19 cellular contexts compared by ENCODE assay signal in the genomic region with DNA sequence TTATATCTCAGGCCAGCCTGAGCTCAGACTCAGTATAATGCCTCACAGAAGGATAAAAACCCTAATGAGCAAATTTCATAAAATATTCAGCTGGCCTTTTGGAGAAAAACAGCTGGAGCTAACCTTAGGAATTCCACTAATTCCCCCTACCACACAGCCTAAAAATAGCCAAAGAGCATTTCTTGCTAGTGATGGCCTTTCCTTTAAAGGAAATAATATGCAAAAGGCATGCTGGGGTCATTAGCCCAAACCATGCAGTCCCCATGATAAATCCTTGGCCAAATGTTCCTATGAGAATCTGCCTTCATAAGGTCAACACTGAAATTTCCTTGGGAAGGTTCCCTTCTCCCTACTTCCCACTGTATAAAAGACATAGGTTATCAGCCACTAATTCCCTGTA. TPM values are rescaled to one million over a fixed set of nuclear protein-coding genes. Genes with fewer than 3 reads are reported as not detected.
A peak's percentile ranks its signal among the peaks of the same experiment; 100 is the strongest.
DNase-seq lines count a peak whose midpoint lies in the region; ATAC-seq and TF ChIP-seq lines count a peak whose summit lies in the region.
"Had no signal": no experiment of that assay in that cellular context is flagged by ENCODE, and none has a peak within 500 bp of the region (broad histone marks: within the 10 kb centered on the region; RNA-seq: fewer than 3 reads in every experiment).

No MANE protein-coding gene starts in this region.

- H3K36me3 ChIP-seq in lung (ENCODE audit: control insufficient read depth in 2 of 2, insufficient read depth in 2 of 2, low read length in 2 of 2), result no peaks in the 10 kb centered on the region
- no peaks in the 10 kb centered on the region for H3K36me3 ChIP-seq in stomach
- H3K36me3 ChIP-seq in thyroid gland, result no peaks in the 10 kb centered on the region
- H3K36me3 ChIP-seq: suprapubic skin had no signal

- H3K4me1 ChIP-seq in lung (ENCODE audit: control insufficient read depth in 2 of 2, insufficient read depth in 2 of 2, low read length in 2 of 2), result peaks cover 0 to 3% of the 10 kb centered on the region in 2 donors
- peaks cover 0 to 9% (median 7%) of the 10 kb centered on the region in 4 donors for H3K4me1 ChIP-seq in stomach
- no peaks in the 10 kb centered on the region for H3K4me1 ChIP-seq in thyroid gland

- peaks cover 0 to 4% of the 10 kb centered on the region in 2 donors for H3K9me3 ChIP-seq in lung (ENCODE audit: control insufficient read depth in 2 of 2, insufficient read depth in 1 of 2, low read length in 1 of 2)
- H3K9me3 ChIP-seq in stomach, result peaks cover 0 to 7% (median 0%) of the 10 kb centered on the region in 4 donors
- no peaks in the 10 kb centered on the region for H3K9me3 ChIP-seq in thyroid gland
- H3K9me3 ChIP-seq: suprapubic skin had no signal

- no peak for TF ChIP-seq POLR2A in stomach (IDR thresholded peaks at IDR 0.05)
- no peak for TF ChIP-seq POLR2A in thyroid gland (IDR thresholded peaks at IDR 0.05)

- TF ChIP-seq CTCF in astrocyte of the spinal cord (IDR thresholded peaks at IDR 0.05; ENCODE audit: low read depth, low read length) (no peak), lung (IDR thresholded peaks at IDR 0.05; ENCODE audit: control extremely low read depth, extremely low read depth) (no peak), stomach (IDR thresholded peaks at IDR 0.05) (no peak), thyroid gland (IDR thresholded peaks at IDR 0.05) (no peak)

- no peak for TF ChIP-seq EP300 in stomach (IDR thresholded peaks at IDR 0.05)

- DNase-seq in GM04504 (ENCODE audit: low read depth) (peak; percentile 32), astrocyte of the spinal cord (ENCODE audit: low read depth, low spot score) (peak; percentile 71), lung (ENCODE audit: low spot score) (no peak), stomach (no peak), thyroid gland (no peak)
- DNase-seq: activated CD4-positive, alpha-beta T cell treated with anti-CD3 and anti-CD28 coated beads, Interleukin-2, amount 50 U/mL, for 48 hours; activated T-cell treated with anti-CD3 and anti-CD28 coated beads, Interleukin-2, amount 50 U/mL, for 48 hours; CD8-positive, alpha-beta T cell; erythroblast; H9; hippocampal formation; kidney glomerular epithelial cell; naive thymus-derived CD4-positive, alpha-beta T cell; NCI-H187 treated with DMSO at 0.1 percent for 48 hours; NCI-H524 had no signal

- intact Hi-C loops in stomach (cut with DNase I; ENCODE audit: low total_unique reads) (no loop called here), thyroid gland (cut with DNase I) (no loop called here)

- ATAC-seq in lung (ENCODE audit: insufficient read depth, low FRiP score) (no peak), GM18861 (IDR thresholded peaks at IDR 0.05; ENCODE audit: unreplicated experiment) (no peak), GM21825 (IDR thresholded peaks at IDR 0.05; ENCODE audit: unreplicated experiment) (no peak)
- ATAC-seq: CD8-positive, alpha-beta T cell; GM12878; naive thymus-derived CD4-positive, alpha-beta T cell had no signal

- H3K27me3 ChIP-seq in lung (ENCODE audit: control insufficient read depth, insufficient read depth), result no peaks in the 10 kb centered on the region
- no peaks in the 10 kb centered on the region for H3K27me3 ChIP-seq in stomach
- no peaks in the 10 kb centered on the region for H3K27me3 ChIP-seq in thyroid gland
- H3K27me3 ChIP-seq: suprapubic skin had no signal

- H3K27ac ChIP-seq in lung (ENCODE audit: low read depth in 1 of 2, low read length in 1 of 2) (peak overlapping the region; percentile 32 to 38), stomach (peak overlapping the region in 4 of 5 donors; percentile 30 to 72 (median 44)), thyroid gland (no peak overlapping the region)
- H3K27ac ChIP-seq: suprapubic skin had no signal

- H3K4me3 ChIP-seq in astrocyte of the spinal cord (ENCODE audit: low read depth, low read length), result no peak overlapping the region
- no peak overlapping the region for H3K4me3 ChIP-seq in lung
- H3K4me3 ChIP-seq in stomach, result no peak overlapping the region
- H3K4me3 ChIP-seq in thyroid gland (replicated peaks in 1 of 3), result no peak overlapping the region
- H3K4me3 ChIP-seq: GM12878, suprapubic skin had no signal

- in situ Hi-C loops in astrocyte of the spinal cord (cut with HindIII; ENCODE audit: low sequenced_read_pairs), result no loop called here

RNA-seq across cellular contexts. Expression of a gene that starts 38.2 kb away (rescaled TPM):
- total RNA-seq in lung, result 10 to 100 TPM; 22.8 to 39.0 TPM
- 10 to 100 TPM in 1 of 2 donors, 1 to 10 TPM in 1; 6.7 to 10.3 TPM for polyA plus RNA-seq in lung
- total RNA-seq in stomach, result 100 to 1,000 TPM; 151 to 391 (median 255) TPM
- 10 to 100 TPM in 2 of 3 donors, 1 to 10 TPM in 1; 5.4 to 86.1 (median 11.4) TPM for polyA plus RNA-seq in stomach
- total RNA-seq in thyroid gland, result 10 to 100 TPM in 2 of 4 donors, 1 to 10 TPM in 2; 4.5 to 18.8 (median 9.0) TPM

Comparison
In these comparisons a context has a peak if more than half of its experiments do, and no peak if none do; other contexts are left out.
1. DNase-seq: peak in GM04504 (single experiment) and astrocyte of the spinal cord (single experiment); none in lung (single experiment), stomach (single experiment) and thyroid gland (0 of 2).
2. H3K27ac ChIP-seq: peak in lung (2 of 2) and stomach (4 of 5); none in thyroid gland (0 of 3).